ENCODE assay signal across 1 cellular context in the genomic region with DNA sequence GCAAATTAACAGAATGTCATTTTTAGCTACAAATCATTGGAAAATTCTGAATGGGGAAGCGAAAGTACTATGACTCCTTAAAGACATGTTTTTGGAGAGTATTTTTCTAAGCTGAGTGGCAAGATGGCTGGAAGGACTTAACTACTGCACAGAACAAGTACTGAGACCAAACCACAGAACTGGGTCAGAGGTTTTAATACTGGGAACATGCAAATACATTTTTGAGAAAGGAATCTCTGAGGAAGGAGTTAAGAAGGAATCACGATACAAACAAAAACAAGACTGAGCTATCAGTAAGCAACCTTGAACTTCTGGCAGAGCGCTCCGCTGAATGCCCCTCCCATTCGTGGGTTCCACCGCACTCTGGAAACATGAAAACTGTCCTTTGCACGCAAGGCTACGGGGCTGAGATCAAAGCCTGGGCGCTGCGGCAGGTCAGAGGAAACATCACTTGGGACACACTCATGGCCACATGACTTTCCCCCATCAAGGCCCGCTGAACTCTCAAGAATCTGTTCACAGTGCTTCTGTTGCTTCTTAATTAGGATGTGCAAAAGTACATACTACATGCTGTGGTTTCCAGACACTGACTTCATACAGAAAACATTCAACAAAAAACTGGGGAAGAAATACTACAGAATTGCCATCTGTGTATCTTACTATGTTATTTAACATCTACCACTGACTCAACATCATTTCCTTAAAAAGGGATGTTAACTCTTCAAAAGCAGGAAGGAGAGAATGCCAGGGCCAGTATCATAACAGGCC.
A peak's percentile ranks its signal among the peaks of the same experiment; 100 is the strongest.
TF ChIP-seq lines count a peak whose summit lies in the region.

No MANE protein-coding gene starts in this region.

TF ChIP-seq in HepG2, 621 proteins besides CTCF, POLR2A, EP300 and RAD21 (continued from another document and continues in another):
- TF ChIP-seq, protein P1, sequence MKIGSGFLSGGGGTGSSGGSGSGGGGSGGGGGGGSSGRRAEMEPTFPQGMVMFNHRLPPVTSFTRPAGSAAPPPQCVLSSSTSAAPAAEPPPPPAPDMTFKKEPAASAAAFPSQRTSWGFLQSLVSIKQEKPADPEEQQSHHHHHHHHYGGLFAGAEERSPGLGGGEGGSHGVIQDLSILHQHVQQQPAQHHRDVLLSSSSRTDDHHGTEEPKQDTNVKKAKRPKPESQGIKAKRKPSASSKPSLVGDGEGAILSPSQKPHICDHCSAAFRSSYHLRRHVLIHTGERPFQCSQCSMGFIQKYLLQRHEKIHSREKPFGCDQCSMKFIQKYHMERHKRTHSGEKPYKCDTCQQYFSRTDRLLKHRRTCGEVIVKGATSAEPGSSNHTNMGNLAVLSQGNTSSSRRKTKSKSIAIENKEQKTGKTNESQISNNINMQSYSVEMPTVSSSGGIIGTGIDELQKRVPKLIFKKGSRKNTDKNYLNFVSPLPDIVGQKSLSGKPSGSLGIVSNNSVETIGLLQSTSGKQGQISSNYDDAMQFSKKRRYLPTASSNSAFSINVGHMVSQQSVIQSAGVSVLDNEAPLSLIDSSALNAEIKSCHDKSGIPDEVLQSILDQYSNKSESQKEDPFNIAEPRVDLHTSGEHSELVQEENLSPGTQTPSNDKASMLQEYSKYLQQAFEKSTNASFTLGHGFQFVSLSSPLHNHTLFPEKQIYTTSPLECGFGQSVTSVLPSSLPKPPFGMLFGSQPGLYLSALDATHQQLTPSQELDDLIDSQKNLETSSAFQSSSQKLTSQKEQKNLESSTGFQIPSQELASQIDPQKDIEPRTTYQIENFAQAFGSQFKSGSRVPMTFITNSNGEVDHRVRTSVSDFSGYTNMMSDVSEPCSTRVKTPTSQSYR (CRISPR knock-in tag; IDR thresholded peaks at IDR 0.05; ENCODE audit: borderline replicate concordance), result peak; percentile 68; the same call in 1 of the 2 replicates
- TF ChIP-seq CENPX (CRISPR knock-in tag; IDR thresholded peaks at IDR 0.05), result no peak
- TF ChIP-seq, protein P2, sequence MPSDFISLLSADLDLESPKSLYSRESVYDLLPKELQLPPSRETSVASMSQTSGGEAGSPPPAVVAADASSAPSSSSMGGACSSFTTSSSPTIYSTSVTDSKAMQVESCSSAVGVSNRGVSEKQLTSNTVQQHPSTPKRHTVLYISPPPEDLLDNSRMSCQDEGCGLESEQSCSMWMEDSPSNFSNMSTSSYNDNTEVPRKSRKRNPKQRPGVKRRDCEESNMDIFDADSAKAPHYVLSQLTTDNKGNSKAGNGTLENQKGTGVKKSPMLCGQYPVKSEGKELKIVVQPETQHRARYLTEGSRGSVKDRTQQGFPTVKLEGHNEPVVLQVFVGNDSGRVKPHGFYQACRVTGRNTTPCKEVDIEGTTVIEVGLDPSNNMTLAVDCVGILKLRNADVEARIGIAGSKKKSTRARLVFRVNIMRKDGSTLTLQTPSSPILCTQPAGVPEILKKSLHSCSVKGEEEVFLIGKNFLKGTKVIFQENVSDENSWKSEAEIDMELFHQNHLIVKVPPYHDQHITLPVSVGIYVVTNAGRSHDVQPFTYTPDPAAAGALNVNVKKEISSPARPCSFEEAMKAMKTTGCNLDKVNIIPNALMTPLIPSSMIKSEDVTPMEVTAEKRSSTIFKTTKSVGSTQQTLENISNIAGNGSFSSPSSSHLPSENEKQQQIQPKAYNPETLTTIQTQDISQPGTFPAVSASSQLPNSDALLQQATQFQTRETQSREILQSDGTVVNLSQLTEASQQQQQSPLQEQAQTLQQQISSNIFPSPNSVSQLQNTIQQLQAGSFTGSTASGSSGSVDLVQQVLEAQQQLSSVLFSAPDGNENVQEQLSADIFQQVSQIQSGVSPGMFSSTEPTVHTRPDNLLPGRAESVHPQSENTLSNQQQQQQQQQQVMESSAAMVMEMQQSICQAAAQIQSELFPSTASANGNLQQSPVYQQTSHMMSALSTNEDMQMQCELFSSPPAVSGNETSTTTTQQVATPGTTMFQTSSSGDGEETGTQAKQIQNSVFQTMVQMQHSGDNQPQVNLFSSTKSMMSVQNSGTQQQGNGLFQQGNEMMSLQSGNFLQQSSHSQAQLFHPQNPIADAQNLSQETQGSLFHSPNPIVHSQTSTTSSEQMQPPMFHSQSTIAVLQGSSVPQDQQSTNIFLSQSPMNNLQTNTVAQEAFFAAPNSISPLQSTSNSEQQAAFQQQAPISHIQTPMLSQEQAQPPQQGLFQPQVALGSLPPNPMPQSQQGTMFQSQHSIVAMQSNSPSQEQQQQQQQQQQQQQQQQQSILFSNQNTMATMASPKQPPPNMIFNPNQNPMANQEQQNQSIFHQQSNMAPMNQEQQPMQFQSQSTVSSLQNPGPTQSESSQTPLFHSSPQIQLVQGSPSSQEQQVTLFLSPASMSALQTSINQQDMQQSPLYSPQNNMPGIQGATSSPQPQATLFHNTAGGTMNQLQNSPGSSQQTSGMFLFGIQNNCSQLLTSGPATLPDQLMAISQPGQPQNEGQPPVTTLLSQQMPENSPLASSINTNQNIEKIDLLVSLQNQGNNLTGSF (CRISPR knock-in tag; IDR thresholded peaks at IDR 0.05), result no peak
- TF ChIP-seq NFIB (CRISPR knock-in tag; IDR thresholded peaks at IDR 0.05; ENCODE audit: borderline replicate concordance), result no peak
- TF ChIP-seq ZFP1 (CRISPR knock-in tag; IDR thresholded peaks at IDR 0.05), result peak; percentile 54; the same call in 1 of the 2 replicates
- no peak for TF ChIP-seq SYNCRIP (IDR thresholded peaks at IDR 0.05; ENCODE audit: insufficient read depth, low read depth, low read length)
- peak; percentile 97 for TF ChIP-seq ZMYM4 (CRISPR knock-in tag; IDR thresholded peaks at IDR 0.05)
- no peak for TF ChIP-seq SMAD1 (CRISPR knock-in tag; IDR thresholded peaks at IDR 0.05; ENCODE audit: borderline replicate concordance, low read depth)
- TF ChIP-seq ZKSCAN5 (CRISPR knock-in tag; IDR thresholded peaks at IDR 0.05), result no peak
- TF ChIP-seq ZSCAN21 (CRISPR knock-in tag; IDR thresholded peaks at IDR 0.05; ENCODE audit: borderline replicate concordance), result peak; percentile 94
- TF ChIP-seq ZNF737 (CRISPR knock-in tag; IDR thresholded peaks at IDR 0.05; ENCODE audit: borderline replicate concordance), result no peak
- no peak for TF ChIP-seq ZFP36L2 (CRISPR knock-in tag; IDR thresholded peaks at IDR 0.05)
- TF ChIP-seq, protein P3, sequence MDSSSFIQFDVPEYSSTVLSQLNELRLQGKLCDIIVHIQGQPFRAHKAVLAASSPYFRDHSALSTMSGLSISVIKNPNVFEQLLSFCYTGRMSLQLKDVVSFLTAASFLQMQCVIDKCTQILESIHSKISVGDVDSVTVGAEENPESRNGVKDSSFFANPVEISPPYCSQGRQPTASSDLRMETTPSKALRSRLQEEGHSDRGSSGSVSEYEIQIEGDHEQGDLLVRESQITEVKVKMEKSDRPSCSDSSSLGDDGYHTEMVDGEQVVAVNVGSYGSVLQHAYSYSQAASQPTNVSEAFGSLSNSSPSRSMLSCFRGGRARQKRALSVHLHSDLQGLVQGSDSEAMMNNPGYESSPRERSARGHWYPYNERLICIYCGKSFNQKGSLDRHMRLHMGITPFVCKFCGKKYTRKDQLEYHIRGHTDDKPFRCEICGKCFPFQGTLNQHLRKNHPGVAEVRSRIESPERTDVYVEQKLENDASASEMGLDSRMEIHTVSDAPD (CRISPR knock-in tag; IDR thresholded peaks at IDR 0.05), result peak; percentile 75; the same call in 1 of the 2 replicates
- peak; percentile 96 for TF ChIP-seq BCL6 (CRISPR knock-in tag; IDR thresholded peaks at IDR 0.05)
- peak; percentile 77 for TF ChIP-seq ZMAT3 (CRISPR knock-in tag; conservative IDR thresholded peaks at IDR 0.05)
- 0 out of 2 replicates have a peak, but pooled peaks have one; percentile 31 for TF ChIP-seq KLF15 (CRISPR knock-in tag; IDR thresholded peaks at IDR 0.05; ENCODE audit: borderline replicate concordance)
- peak; percentile 93 for TF ChIP-seq ESRRA (CRISPR knock-in tag; IDR thresholded peaks at IDR 0.05; ENCODE audit: low read depth)
- no peak for TF ChIP-seq ZC3H13 (CRISPR knock-in tag; IDR thresholded peaks at IDR 0.05)
- TF ChIP-seq ZNF670 (CRISPR knock-in tag; IDR thresholded peaks at IDR 0.05; ENCODE audit: borderline replicate concordance), result peak; percentile 85; the same call in 1 of the 2 replicates
- TF ChIP-seq MZF1 (CRISPR knock-in tag; IDR thresholded peaks at IDR 0.05; ENCODE audit: borderline replicate concordance), result no peak
- peak; percentile 95 for TF ChIP-seq PPARG (CRISPR knock-in tag; conservative IDR thresholded peaks at IDR 0.05)
- peak; percentile 100 for TF ChIP-seq HDAC2 (CRISPR knock-in tag; IDR thresholded peaks at IDR 0.05)
- TF ChIP-seq MYC (CRISPR knock-in tag; IDR thresholded peaks at IDR 0.05; ENCODE audit: borderline replicate concordance), result peak; percentile 95; the same call in 1 of the 2 replicates
- no peak for TF ChIP-seq ZKSCAN1 (IDR thresholded peaks at IDR 0.05; ENCODE audit: low read length)
- TF ChIP-seq MEIS2 (CRISPR knock-in tag; IDR thresholded peaks at IDR 0.05), result peak; percentile 91
- TF ChIP-seq MLLT10 (CRISPR knock-in tag; IDR thresholded peaks at IDR 0.05), result no peak
- no peak for TF ChIP-seq ZNF839 (CRISPR knock-in tag; IDR thresholded peaks at IDR 0.05; ENCODE audit: borderline replicate concordance)
- TF ChIP-seq, protein P4, sequence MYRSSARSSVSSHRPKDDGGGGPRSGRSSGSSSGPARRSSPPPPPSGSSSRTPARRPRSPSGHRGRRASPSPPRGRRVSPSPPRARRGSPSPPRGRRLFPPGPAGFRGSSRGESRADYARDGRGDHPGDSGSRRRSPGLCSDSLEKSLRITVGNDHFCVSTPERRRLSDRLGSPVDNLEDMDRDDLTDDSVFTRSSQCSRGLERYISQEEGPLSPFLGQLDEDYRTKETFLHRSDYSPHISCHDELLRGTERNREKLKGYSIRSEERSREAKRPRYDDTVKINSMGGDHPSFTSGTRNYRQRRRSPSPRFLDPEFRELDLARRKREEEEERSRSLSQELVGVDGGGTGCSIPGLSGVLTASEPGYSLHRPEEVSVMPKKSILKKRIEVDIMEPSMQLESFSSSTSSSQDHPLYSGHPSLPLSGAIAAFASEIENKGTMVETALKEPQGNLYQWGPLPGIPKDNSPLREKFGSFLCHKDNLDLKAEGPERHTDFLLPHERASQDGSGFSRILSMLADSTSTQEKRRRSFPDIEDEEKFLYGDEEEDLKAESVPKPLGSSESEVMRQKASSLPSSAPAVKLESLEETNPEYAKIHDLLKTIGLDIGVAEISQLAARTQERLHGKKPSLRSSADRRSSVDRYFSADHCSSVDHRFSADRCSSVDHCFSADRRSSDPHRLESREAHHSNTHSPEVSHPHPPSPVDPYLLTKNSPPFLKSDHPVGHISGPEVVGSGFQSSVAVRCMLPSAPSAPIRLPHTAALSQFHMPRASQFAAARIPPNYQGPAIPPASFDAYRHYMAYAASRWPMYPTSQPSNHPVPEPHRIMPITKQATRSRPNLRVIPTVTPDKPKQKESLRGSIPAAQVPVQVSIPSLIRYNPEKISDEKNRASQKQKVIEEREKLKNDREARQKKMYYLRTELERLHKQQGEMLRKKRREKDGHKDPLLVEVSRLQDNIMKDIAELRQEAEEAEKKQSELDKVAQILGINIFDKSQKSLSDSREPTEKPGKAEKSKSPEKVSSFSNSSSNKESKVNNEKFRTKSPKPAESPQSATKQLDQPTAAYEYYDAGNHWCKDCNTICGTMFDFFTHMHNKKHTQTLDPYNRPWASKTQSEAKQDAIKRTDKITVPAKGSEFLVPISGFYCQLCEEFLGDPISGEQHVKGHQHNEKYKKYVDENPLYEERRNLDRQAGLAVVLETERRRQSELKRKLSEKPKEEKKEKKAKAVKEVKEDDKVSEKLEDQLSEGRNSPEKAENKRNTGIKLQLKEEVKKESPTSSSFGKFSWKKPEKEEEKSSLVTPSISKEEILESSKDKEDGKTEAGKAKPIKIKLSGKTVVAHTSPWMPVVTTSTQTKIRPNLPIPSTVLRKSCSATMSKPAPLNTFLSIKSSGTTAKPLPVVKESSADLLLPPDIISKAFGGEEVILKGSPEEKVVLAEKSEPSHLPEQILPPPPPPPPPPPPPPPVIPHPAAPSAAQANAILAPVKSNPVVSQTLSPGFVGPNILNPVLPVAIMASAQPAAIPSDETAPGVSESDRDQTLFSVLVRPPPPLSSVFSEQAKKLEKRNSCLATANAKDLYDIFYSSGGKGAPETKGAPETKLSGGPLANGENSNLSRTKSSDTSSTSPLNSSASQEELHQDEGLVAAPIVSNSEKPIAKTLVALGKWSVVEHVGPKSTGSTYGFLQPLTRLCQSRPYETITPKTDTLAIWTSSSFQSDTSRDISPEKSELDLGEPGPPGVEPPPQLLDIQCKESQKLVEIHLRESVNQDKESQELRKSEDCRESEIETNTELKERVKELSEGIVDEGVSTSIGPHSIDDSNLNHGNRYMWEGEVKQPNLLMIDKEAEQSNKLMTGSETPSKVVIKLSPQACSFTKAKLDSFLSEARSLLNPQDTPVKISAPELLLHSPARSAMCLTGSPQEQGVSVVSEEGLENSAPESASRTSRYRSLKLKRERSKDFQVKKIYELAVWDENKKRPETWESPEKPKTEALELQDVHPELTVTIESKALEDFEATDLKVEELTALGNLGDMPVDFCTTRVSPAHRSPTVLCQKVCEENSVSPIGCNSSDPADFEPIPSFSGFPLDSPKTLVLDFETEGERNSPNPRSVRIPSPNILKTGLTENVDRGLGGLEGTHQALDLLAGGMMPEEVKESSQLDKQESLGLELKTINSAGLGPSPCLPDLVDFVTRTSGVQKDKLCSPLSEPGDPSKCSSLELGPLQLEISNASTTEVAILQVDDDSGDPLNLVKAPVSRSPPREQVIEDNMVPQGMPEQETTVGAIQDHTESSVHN (CRISPR knock-in tag; IDR thresholded peaks at IDR 0.05), result 0 out of 2 replicates have a peak, but pooled peaks have one; percentile 85
- peak; percentile 92 for TF ChIP-seq HNF4G (IDR thresholded peaks at IDR 0.05; ENCODE audit: borderline replicate concordance, low read depth, low read length)
- peak; percentile 98 for TF ChIP-seq HNF4G (CRISPR knock-in tag; IDR thresholded peaks at IDR 0.05; ENCODE audit: borderline replicate concordance, low read depth)
- TF ChIP-seq KLF6 (CRISPR knock-in tag; IDR thresholded peaks at IDR 0.05), result peak; percentile 78; the same call in 1 of the 2 replicates
- TF ChIP-seq, protein P5, sequence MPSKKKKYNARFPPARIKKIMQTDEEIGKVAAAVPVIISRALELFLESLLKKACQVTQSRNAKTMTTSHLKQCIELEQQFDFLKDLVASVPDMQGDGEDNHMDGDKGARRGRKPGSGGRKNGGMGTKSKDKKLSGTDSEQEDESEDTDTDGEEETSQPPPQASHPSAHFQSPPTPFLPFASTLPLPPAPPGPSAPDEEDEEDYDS (CRISPR knock-in tag; IDR thresholded peaks at IDR 0.05), result peak; percentile 83
- TF ChIP-seq, protein P6, sequence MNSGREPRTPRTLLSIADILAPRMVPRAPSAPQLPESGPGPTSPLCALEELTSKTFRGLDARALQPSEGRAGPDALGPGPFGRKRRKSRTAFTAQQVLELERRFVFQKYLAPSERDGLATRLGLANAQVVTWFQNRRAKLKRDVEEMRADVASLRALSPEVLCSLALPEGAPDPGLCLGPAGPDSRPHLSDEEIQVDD (CRISPR knock-in tag; IDR thresholded peaks at IDR 0.05; ENCODE audit: borderline replicate concordance), result no peak
- peak; percentile 59; the same call in 1 of the 2 replicates for TF ChIP-seq ZBTB21 (CRISPR knock-in tag; IDR thresholded peaks at IDR 0.05)
- no peak for TF ChIP-seq SOX6 (IDR thresholded peaks at IDR 0.05)
- peak; percentile 97 for TF ChIP-seq SOX6 (CRISPR knock-in tag; IDR thresholded peaks at IDR 0.05)
- no peak for TF ChIP-seq SRSF9 (IDR thresholded peaks at IDR 0.05; ENCODE audit: borderline replicate concordance, insufficient read depth, low read depth, low read length, poor library complexity, severe bottlenecking)
- no peak for TF ChIP-seq SRSF4 (IDR thresholded peaks at IDR 0.05; ENCODE audit: low read depth, low read length, poor library complexity, severe bottlenecking)
- TF ChIP-seq NFKB2 (CRISPR knock-in tag; IDR thresholded peaks at IDR 0.05; ENCODE audit: borderline replicate concordance), result peak; percentile 90; the same call in 1 of the 2 replicates
- peak; percentile 98 for TF ChIP-seq CBFB (CRISPR knock-in tag; IDR thresholded peaks at IDR 0.05)
- peak; percentile 87; the same call in 1 of the 2 replicates for TF ChIP-seq NCOA1 (CRISPR knock-in tag; IDR thresholded peaks at IDR 0.05)
- TF ChIP-seq YEATS2 (CRISPR knock-in tag; IDR thresholded peaks at IDR 0.05; ENCODE audit: borderline replicate concordance), result peak; percentile 85; the same call in 1 of the 2 replicates
- no peak for TF ChIP-seq ZNF546 (CRISPR knock-in tag; conservative IDR thresholded peaks at IDR 0.05)
